14 cellular contexts compared by ENCODE assay signal in the genomic region with DNA sequence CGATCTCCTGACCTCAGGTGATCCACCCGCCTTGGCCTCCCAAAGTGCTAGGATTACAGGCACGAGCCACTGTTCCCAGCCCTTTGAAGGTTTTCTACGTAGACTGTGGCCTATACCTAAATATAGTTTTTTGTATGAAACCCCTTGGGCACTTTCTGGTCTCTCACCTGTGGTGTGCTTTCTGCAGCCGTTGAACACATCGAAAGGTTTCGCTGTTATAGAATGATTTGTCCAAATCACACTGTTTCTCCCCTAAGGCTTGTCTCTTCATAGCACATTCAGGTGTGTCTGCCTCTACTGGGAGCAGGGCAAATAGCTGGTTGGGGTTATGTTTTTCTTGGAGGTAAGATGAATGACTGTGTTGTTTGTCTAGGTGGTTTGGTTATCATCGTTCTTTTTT.
DNase-seq lines count a peak whose midpoint lies in the region; TF ChIP-seq lines count a peak whose summit lies in the region.
"Had no signal": no experiment of that assay in that cellular context is flagged by ENCODE, and none has a peak within 500 bp of the region (broad histone marks: within the 10 kb centered on the region; RNA-seq: fewer than 3 reads in every experiment).

No MANE protein-coding gene starts in this region.

- peak; percentile 32; the same call in 1 of the 2 replicates for TF ChIP-seq CTCF in MM.1S (IDR thresholded peaks at IDR 0.05; ENCODE audit: low read length)
- peak; percentile 2 for TF ChIP-seq CTCF in endodermal cell (conservative IDR thresholded peaks at IDR 0.05)

- no peaks in the 10 kb centered on the region for H3K36me3 ChIP-seq in MM.1S (replicated peaks; ENCODE audit: insufficient read depth, low read length)
- no peaks in the 10 kb centered on the region for H3K36me3 ChIP-seq in endodermal cell (ENCODE audit: control insufficient read depth, insufficient read depth, low read length)
- H3K36me3 ChIP-seq: BLaER1 treated with 17β-estradiol and CSF1 and Interleukin-3, amounts not matched to agents 10 nM and 100 nM had no signal

- H3K4me3 ChIP-seq in MM.1S (ENCODE audit: low read length) (no peak overlapping the region), endodermal cell (ENCODE audit: low read length) (no peak overlapping the region)
- H3K4me3 ChIP-seq: A549; BLaER1 treated with 17β-estradiol and CSF1 and Interleukin-3, amounts not matched to agents 10 nM and 100 nM; GM12878 had no signal

- H2AFZ ChIP-seq in MM.1S (ENCODE audit: low read length), result no peak overlapping the region

- H3K4me3 Mint-ChIP-seq in endodermal cell, result no peak overlapping the region
- H3K4me3 Mint-ChIP-seq in activated CD4-positive, alpha-beta T cell treated with anti-CD3 and anti-CD28 coated beads, Interleukin-2, amount 10 ng/mL, durations not matched to agents 7 days and 5 days, result no peak overlapping the region
- H3K4me3 Mint-ChIP-seq: CD4-positive, alpha-beta T cell; HFFc6 had no signal

- H3K27ac ChIP-seq in MM.1S (ENCODE audit: low read length) (peak overlapping the region; percentile 78), endodermal cell (ENCODE audit: low read depth, low read length) (no peak overlapping the region)
- H3K27ac ChIP-seq: A549; BLaER1 treated with 17β-estradiol and CSF1 and Interleukin-3, amounts not matched to agents 10 nM and 100 nM had no signal

- H3K9me3 Mint-ChIP-seq in endodermal cell, result no peaks in the 10 kb centered on the region
- no peaks in the 10 kb centered on the region for H3K9me3 Mint-ChIP-seq in activated CD4-positive, alpha-beta T cell treated with anti-CD3 and anti-CD28 coated beads, Interleukin-2, amount 10 ng/mL, durations not matched to agents 7 days and 5 days
- H3K9me3 Mint-ChIP-seq: CD4-positive, alpha-beta T cell had no signal

- H3K27me3 ChIP-seq in MM.1S (replicated peaks; ENCODE audit: insufficient read depth, low read length) (no peaks in the 10 kb centered on the region), endodermal cell (ENCODE audit: control insufficient read depth, insufficient read depth, low read length, poor library complexity, severe bottlenecking) (no peaks in the 10 kb centered on the region)
- H3K27me3 ChIP-seq: BLaER1 treated with 17β-estradiol and CSF1 and Interleukin-3, amounts not matched to agents 10 nM and 100 nM had no signal

- no peaks in the 10 kb centered on the region for H3K27me3 Mint-ChIP-seq in endodermal cell (ENCODE audit: insufficient read depth)
- no peaks in the 10 kb centered on the region for H3K27me3 Mint-ChIP-seq in activated CD4-positive, alpha-beta T cell treated with anti-CD3 and anti-CD28 coated beads, Interleukin-2, amount 10 ng/mL, durations not matched to agents 7 days and 5 days
- H3K27me3 Mint-ChIP-seq: CD4-positive, alpha-beta T cell had no signal

- POLR2A ChIA-PET in activated CD4-positive, alpha-beta T cell treated with anti-CD3 and anti-CD28 coated beads, Interleukin-2, amount 10 ng/mL, durations not matched to agents 7 days and 5 days (lab: Charles Lee), result no interaction called here

- H3F3A ChIP-seq in MM.1S (ENCODE audit: insufficient read depth, low read length), result peaks cover 9% of the 10 kb centered on the region

- H3K9me3 ChIP-seq in MM.1S (replicated peaks; ENCODE audit: insufficient read depth, low read length), result no peaks in the 10 kb centered on the region
- H3K9me3 ChIP-seq in endodermal cell (ENCODE audit: control insufficient read depth, low read length), result no peaks in the 10 kb centered on the region
- H3K9me3 ChIP-seq: A549; BLaER1 treated with 17β-estradiol and CSF1 and Interleukin-3, amounts not matched to agents 10 nM and 100 nM had no signal

- H3K9ac ChIP-seq in MM.1S (ENCODE audit: low read length) (peak overlapping the region; percentile 10; the same call in 1 of the 2 replicates), endodermal cell (ENCODE audit: extremely low read depth, low read length, poor library complexity, severe bottlenecking) (no peak overlapping the region)
- H3K9ac ChIP-seq: BLaER1 treated with 17β-estradiol and CSF1 and Interleukin-3, amounts not matched to agents 10 nM and 100 nM had no signal

- CTCF ChIA-PET in activated CD4-positive, alpha-beta T cell treated with anti-CD3 and anti-CD28 coated beads, Interleukin-2, amount 10 ng/mL, durations not matched to agents 7 days and 5 days (lab: Charles Lee), result no interaction called here

- no peaks in the 10 kb centered on the region for H3K9me2 ChIP-seq in MM.1S (replicated peaks; ENCODE audit: insufficient read depth, low read length)

- 94 to 96% methylated on average over 7 to 8 of the region's 8 CpGs for WGBS in endodermal cell (ENCODE audit: insufficient coverage in 1 of 2, insufficient read length in 1 of 2), 2 experiments

- H3K36me3 Mint-ChIP-seq in endodermal cell (ENCODE audit: low read depth), result no peaks in the 10 kb centered on the region
- no peaks in the 10 kb centered on the region for H3K36me3 Mint-ChIP-seq in activated CD4-positive, alpha-beta T cell treated with anti-CD3 and anti-CD28 coated beads, Interleukin-2, amount 10 ng/mL, durations not matched to agents 7 days and 5 days (ENCODE audit: low read depth)

- no peaks in the 10 kb centered on the region for H4K20me1 ChIP-seq in MM.1S (ENCODE audit: insufficient read depth, low read length)
- H4K20me1 ChIP-seq: BLaER1 treated with 17β-estradiol and CSF1 and Interleukin-3, amounts not matched to agents 10 nM and 100 nM had no signal

- no peaks in the 10 kb centered on the region for H3K79me2 ChIP-seq in MM.1S (ENCODE audit: low read length)

- H3K4me2 ChIP-seq in MM.1S (ENCODE audit: low read depth, low read length), result peak overlapping the region; percentile 24; the same call in 1 of the 2 replicates
- H3K4me2 ChIP-seq: A549; BLaER1 treated with 17β-estradiol and CSF1 and Interleukin-3, amounts not matched to agents 10 nM and 100 nM had no signal

- DNase-seq in MM.1S (peak; percentile 83), NCI-H146 (lab: John Stamatoyannopoulos, UW) (peak; percentile 91), NCI-H69 (lab: John Stamatoyannopoulos, UW) (peak; percentile 98), endodermal cell (no peak), CD1c-positive myeloid dendritic cell (ENCODE audit: extremely low spot score) (no peak), AG20443 (ENCODE audit: low spot score) (no peak)
- no peak for DNase-seq in activated CD4-positive, alpha-beta T cell treated with anti-CD3 and anti-CD28 coated beads, Interleukin-2, amount 10 ng/mL, durations not matched to agents 7 days and 5 days
- DNase-seq: CD4-positive, alpha-beta T cell; DMS79; HCEC 1CT; HFFc6 had no signal

- no peaks in the 10 kb centered on the region for H3K4me1 Mint-ChIP-seq in endodermal cell
- no peaks in the 10 kb centered on the region for H3K4me1 Mint-ChIP-seq in activated CD4-positive, alpha-beta T cell treated with anti-CD3 and anti-CD28 coated beads, Interleukin-2, amount 10 ng/mL, durations not matched to agents 7 days and 5 days

- peaks cover 17% of the 10 kb centered on the region for H3K4me1 ChIP-seq in MM.1S (ENCODE audit: low read length)
- H3K4me1 ChIP-seq in endodermal cell (ENCODE audit: control insufficient read depth, insufficient read depth, low read length), result no peaks in the 10 kb centered on the region
- H3K4me1 ChIP-seq: A549 had no signal

- no peak overlapping the region for H3K27ac Mint-ChIP-seq in endodermal cell
- no peak overlapping the region for H3K27ac Mint-ChIP-seq in activated CD4-positive, alpha-beta T cell treated with anti-CD3 and anti-CD28 coated beads, Interleukin-2, amount 10 ng/mL, durations not matched to agents 7 days and 5 days
- H3K27ac Mint-ChIP-seq: CD4-positive, alpha-beta T cell; HFFc6 had no signal

Comparison
In these comparisons a context has a peak if more than half of its experiments do, and no peak if none do; other contexts are left out.
1. DNase-seq: peak in MM.1S (single experiment), NCI-H146 (single experiment) and NCI-H69 (single experiment); none in endodermal cell (single experiment), CD1c-positive myeloid dendritic cell (single experiment), AG20443 (single experiment) and activated CD4-positive, alpha-beta T cell treated with anti-CD3 and anti-CD28 coated beads, Interleukin-2, amount 10 ng/mL, durations not matched to agents 7 days and 5 days (single experiment).